ENCODE assay signal across 1 cellular context in genomic region chr17:59332890-59333377, GRCh38.
TF ChIP-seq lines count a peak whose summit lies in the region.

No MANE protein-coding gene starts in this region.

TF ChIP-seq in GM12878, 131 proteins besides CTCF, POLR2A, EP300 and RAD21 (continued from another document):
- TF ChIP-seq PAX5 (IDR thresholded peaks at IDR 0.05; ENCODE audit: borderline replicate concordance, low read depth, low read length) (no peak), PML (IDR thresholded peaks at IDR 0.05; ENCODE audit: low read length) (no peak), IRF5 (IDR thresholded peaks at IDR 0.05; ENCODE audit: borderline replicate concordance) (no peak), RELB (IDR thresholded peaks at IDR 0.05; ENCODE audit: low read depth) (no peak), ESRRA (IDR thresholded peaks at IDR 0.05; ENCODE audit: low read length) (no peak), STAT1 (conservative IDR thresholded peaks at IDR 0.05) (no peak), SUZ12 (IDR thresholded peaks at IDR 0.05; ENCODE audit: unreplicated experiment) (no peak), ZNF384 (IDR thresholded peaks at IDR 0.05; ENCODE audit: borderline replicate concordance, low read depth, low read length) (no peak), FOXM1 (IDR thresholded peaks at IDR 0.05; ENCODE audit: low read depth, low read length) (no peak), MTA3 (IDR thresholded peaks at IDR 0.05; ENCODE audit: borderline replicate concordance, low read length) (no peak), RAD51 (IDR thresholded peaks at IDR 0.05) (no peak), ZBTB11 (CRISPR knock-in tag; IDR thresholded peaks at IDR 0.05) (no peak)
